In genomic region chr12:13116971-13117370, GRCh38 we compare ENCODE assay signal across 21 cellular contexts. TPM values are rescaled to one million over a fixed set of nuclear protein-coding genes. Genes with fewer than 3 reads are reported as not detected.
"Had no signal": no experiment of that assay in that cellular context is flagged by ENCODE, and none has a peak within 500 bp of the region (broad histone marks: within the 10 kb centered on the region; RNA-seq: fewer than 3 reads in every experiment).

No MANE protein-coding gene starts in this region.

- H3K4me1 ChIP-seq: right lobe of liver, stomach had no signal

- H3K4me1 Mint-ChIP-seq: activated B cell treated with CpG ODN at 0.5 μM for 24 hours; activated naive CD8-positive, alpha-beta T cell treated with anti-CD3 and anti-CD28 coated beads for 36 hours; immature natural killer cell; naive thymus-derived CD4-positive, alpha-beta T cell had no signal

- ATAC-seq: activated CD8-positive, alpha-beta T cell treated with anti-CD3 and anti-CD28 coated beads, Interleukin-2, amount 10 ng/mL, durations not matched to agents 7 days and 5 days; mucosa of descending colon; naive thymus-derived CD4-positive, alpha-beta T cell; right lobe of liver had no signal

- H3K27ac ChIP-seq: brain microvascular endothelial cell, right lobe of liver, SJSA1, stomach had no signal

- H3K36me3 ChIP-seq: brain microvascular endothelial cell, right lobe of liver, SJSA1, stomach had no signal

- H3K27ac Mint-ChIP-seq: activated B cell treated with CpG ODN at 0.5 μM for 24 hours; activated CD8-positive, alpha-beta T cell treated with anti-CD3 and anti-CD28 coated beads, Interleukin-2, amount 10 ng/mL, durations not matched to agents 7 days and 5 days; activated naive CD8-positive, alpha-beta T cell treated with anti-CD3 and anti-CD28 coated beads for 36 hours; immature natural killer cell; naive thymus-derived CD4-positive, alpha-beta T cell had no signal

- H3K36me3 Mint-ChIP-seq: activated naive CD8-positive, alpha-beta T cell treated with anti-CD3 and anti-CD28 coated beads for 36 hours; immature natural killer cell had no signal

- H3K9me3 ChIP-seq: mucosa of descending colon, right lobe of liver, SJSA1 had no signal

- H3K4me3 Mint-ChIP-seq: activated B cell treated with CpG ODN at 0.5 μM for 24 hours; activated CD8-positive, alpha-beta T cell treated with anti-CD3 and anti-CD28 coated beads, Interleukin-2, amount 10 ng/mL, durations not matched to agents 7 days and 5 days; activated naive CD8-positive, alpha-beta T cell treated with anti-CD3 and anti-CD28 coated beads for 36 hours; immature natural killer cell; naive thymus-derived CD4-positive, alpha-beta T cell had no signal

- H3K27me3 Mint-ChIP-seq: activated naive CD8-positive, alpha-beta T cell treated with anti-CD3 and anti-CD28 coated beads for 36 hours had no signal

- DNase-seq: activated B cell treated with CpG ODN at 0.5 μM for 24 hours; activated CD4-positive, alpha-beta T cell treated with anti-CD3 and anti-CD28 coated beads for 48 hours; activated CD8-positive, alpha-beta memory T cell treated with anti-CD3 and anti-CD28 coated beads, Interleukin-2, amount 50 U/mL, for 4 hours; activated CD8-positive, alpha-beta T cell treated with anti-CD3 and anti-CD28 coated beads, Interleukin-2, amount 10 ng/mL, durations not matched to agents 7 days and 5 days; activated gamma-delta T cell treated with Interleukin-2 at 50 U/mL for 16 hours; activated naive CD8-positive, alpha-beta T cell treated with anti-CD3 and anti-CD28 coated beads for 36 hours; amygdala; brain microvascular endothelial cell; effector CD8-positive, alpha-beta T cell; foreskin melanocyte; immature natural killer cell; mucosa of descending colon; naive thymus-derived CD4-positive, alpha-beta T cell; nucleus accumbens; right lobe of liver; stomach; T-helper 2 cell had no signal

- H3K27me3 ChIP-seq: brain microvascular endothelial cell, right lobe of liver, SJSA1, stomach had no signal

- H3K9me3 Mint-ChIP-seq: activated B cell treated with CpG ODN at 0.5 μM for 24 hours; activated naive CD8-positive, alpha-beta T cell treated with anti-CD3 and anti-CD28 coated beads for 36 hours; immature natural killer cell had no signal

- H3K4me3 ChIP-seq: lung, mucosa of descending colon, right lobe of liver, SJSA1, stomach had no signal

RNA-seq across cellular contexts. Expression of gene GSG1, which starts 13.5 kb away (rescaled TPM):
- total RNA-seq: activated B cell treated with CpG ODN at 0.5 μM for 24 hours; activated CD8-positive, alpha-beta T cell treated with anti-CD3 and anti-CD28 coated beads, Interleukin-2, amount 10 ng/mL, durations not matched to agents 7 days and 5 days; activated naive CD8-positive, alpha-beta T cell treated with anti-CD3 and anti-CD28 coated beads for 36 hours; endothelial cell of umbilical vein; lung; mucosa of descending colon; naive thymus-derived CD4-positive, alpha-beta T cell; posterior vena cava; right lobe of liver; stomach had no signal
- polyA plus RNA-seq: endothelial cell of umbilical vein; lung; naive thymus-derived CD4-positive, alpha-beta T cell; stomach had no signal
